In the genomic region with DNA sequence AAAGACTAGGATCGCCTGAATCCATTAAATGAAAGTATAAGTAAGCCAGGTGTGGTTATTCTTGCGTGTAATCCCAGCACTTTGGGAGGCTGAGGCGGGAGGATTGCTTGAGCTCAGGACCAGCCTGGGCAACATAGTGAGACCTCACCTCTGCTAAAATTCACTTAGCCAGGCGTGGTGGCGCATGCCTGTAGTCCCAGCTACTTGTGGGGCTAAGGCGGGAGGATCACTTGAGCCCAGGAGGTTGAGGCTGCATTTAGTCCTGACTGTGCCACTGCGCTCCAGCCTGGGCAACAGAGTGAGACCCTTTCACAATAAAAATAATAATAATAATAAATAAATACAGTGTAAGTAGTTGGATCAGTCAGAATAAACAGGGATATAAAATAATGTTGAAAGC, we compare ENCODE assay signal across 1 cellular context.
TF ChIP-seq lines count a peak whose summit lies in the region.

No MANE protein-coding gene starts in this region.

TF ChIP-seq in A549, 52 proteins besides CTCF, POLR2A, EP300 and RAD21 (continued from another document):
- TF ChIP-seq, protein P1, sequence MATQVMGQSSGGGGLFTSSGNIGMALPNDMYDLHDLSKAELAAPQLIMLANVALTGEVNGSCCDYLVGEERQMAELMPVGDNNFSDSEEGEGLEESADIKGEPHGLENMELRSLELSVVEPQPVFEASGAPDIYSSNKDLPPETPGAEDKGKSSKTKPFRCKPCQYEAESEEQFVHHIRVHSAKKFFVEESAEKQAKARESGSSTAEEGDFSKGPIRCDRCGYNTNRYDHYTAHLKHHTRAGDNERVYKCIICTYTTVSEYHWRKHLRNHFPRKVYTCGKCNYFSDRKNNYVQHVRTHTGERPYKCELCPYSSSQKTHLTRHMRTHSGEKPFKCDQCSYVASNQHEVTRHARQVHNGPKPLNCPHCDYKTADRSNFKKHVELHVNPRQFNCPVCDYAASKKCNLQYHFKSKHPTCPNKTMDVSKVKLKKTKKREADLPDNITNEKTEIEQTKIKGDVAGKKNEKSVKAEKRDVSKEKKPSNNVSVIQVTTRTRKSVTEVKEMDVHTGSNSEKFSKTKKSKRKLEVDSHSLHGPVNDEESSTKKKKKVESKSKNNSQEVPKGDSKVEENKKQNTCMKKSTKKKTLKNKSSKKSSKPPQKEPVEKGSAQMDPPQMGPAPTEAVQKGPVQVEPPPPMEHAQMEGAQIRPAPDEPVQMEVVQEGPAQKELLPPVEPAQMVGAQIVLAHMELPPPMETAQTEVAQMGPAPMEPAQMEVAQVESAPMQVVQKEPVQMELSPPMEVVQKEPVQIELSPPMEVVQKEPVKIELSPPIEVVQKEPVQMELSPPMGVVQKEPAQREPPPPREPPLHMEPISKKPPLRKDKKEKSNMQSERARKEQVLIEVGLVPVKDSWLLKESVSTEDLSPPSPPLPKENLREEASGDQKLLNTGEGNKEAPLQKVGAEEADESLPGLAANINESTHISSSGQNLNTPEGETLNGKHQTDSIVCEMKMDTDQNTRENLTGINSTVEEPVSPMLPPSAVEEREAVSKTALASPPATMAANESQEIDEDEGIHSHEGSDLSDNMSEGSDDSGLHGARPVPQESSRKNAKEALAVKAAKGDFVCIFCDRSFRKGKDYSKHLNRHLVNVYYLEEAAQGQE (IDR thresholded peaks at IDR 0.05), result no peak
- TF ChIP-seq ZNF302 (CRISPR knock-in tag; IDR thresholded peaks at IDR 0.05) (no peak), ESRRA (IDR thresholded peaks at IDR 0.05; ENCODE audit: borderline replicate concordance, low read length) (no peak)
- TF ChIP-seq, protein P2, sequence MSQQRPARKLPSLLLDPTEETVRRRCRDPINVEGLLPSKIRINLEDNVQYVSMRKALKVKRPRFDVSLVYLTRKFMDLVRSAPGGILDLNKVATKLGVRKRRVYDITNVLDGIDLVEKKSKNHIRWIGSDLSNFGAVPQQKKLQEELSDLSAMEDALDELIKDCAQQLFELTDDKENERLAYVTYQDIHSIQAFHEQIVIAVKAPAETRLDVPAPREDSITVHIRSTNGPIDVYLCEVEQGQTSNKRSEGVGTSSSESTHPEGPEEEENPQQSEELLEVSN (IDR thresholded peaks at IDR 0.05; ENCODE audit: borderline replicate concordance, low read depth), result no peak
